8 cellular contexts compared by ENCODE assay signal in the genomic region with DNA sequence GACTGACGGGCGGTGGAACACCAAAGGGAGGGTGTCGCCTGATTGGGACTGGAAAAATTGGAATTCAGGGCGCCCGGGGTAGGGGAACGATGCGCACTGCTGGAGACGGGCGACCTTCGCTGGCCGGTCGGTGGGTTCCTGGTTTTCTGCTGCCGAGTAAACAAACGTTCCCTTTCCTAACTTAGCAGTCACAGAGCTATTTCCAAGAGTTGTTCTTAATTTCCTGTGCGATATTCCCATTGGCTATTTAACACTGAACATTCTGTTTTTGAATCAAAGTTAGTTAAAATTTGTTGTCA. TPM values are rescaled to one million over a fixed set of nuclear protein-coding genes. Genes with fewer than 3 reads are reported as not detected.
DNase-seq lines count a peak whose midpoint lies in the region; ATAC-seq and TF ChIP-seq lines count a peak whose summit lies in the region.

No MANE protein-coding gene starts in this region.

- TF ChIP-seq POLR2A in esophagus squamous epithelium (IDR thresholded peaks at IDR 0.05), result no peak

- no peaks in the 10 kb centered on the region for H3K36me3 ChIP-seq in esophagus squamous epithelium

- intact Hi-C loops in esophagus squamous epithelium (cut with DNase I) (no loop called here), posterior vena cava (cut with DNase I) (no loop called here)

- peaks cover 0 to 17% (median 3%) of the 10 kb centered on the region in 3 donors for H3K4me1 ChIP-seq in esophagus squamous epithelium

- no peaks in the 10 kb centered on the region for H3K9me3 Mint-ChIP-seq in HFFc6
- no peaks in the 10 kb centered on the region for H3K9me3 Mint-ChIP-seq in natural killer cell treated with Interleukin-12 subunit alpha and Interleukin-12 subunit beta and Interleukin-15 and Interleukin-18, amount 100 ng/mL, for 72 hours

- peaks cover 9% of the 10 kb centered on the region for H3K36me3 Mint-ChIP-seq in HFFc6 (ENCODE audit: low read depth)
- H3K36me3 Mint-ChIP-seq in natural killer cell treated with Interleukin-12 subunit alpha and Interleukin-12 subunit beta and Interleukin-15 and Interleukin-18, amount 100 ng/mL, for 72 hours, result peaks cover 10% of the 10 kb centered on the region

- 0 to 2% methylated on average over 15 of the region's 15 CpGs for WGBS in esophagus squamous epithelium, 2 donors

- peaks cover 2% of the 10 kb centered on the region; the same call in 1 of the 2 replicates for H3K27me3 Mint-ChIP-seq in HFFc6 (ENCODE audit: insufficient read depth)
- peaks cover 0 to 7% of the 10 kb centered on the region in 2 donors for H3K27me3 Mint-ChIP-seq in natural killer cell treated with Interleukin-12 subunit alpha and Interleukin-12 subunit beta and Interleukin-15 and Interleukin-18, amount 100 ng/mL, for 72 hours

- DNase-seq in NCI-H510A treated with DMSO at 0.1 percent for 48 hours (lab: John Stamatoyannopoulos, UW), result peak; percentile 58
- DNase-seq in NCI-H510A (lab: John Stamatoyannopoulos, UW), result no peak
- DNase-seq in HFFc6, result no peak
- peak; percentile 43 for DNase-seq in RKO (ENCODE audit: low spot score)
- no peak for DNase-seq in esophagus squamous epithelium (lab: John Stamatoyannopoulos, UW)
- no peak for DNase-seq in natural killer cell treated with Interleukin-12 subunit alpha and Interleukin-12 subunit beta and Interleukin-15 and Interleukin-18, amount 100 ng/mL, for 72 hours (ENCODE audit: low spot score)
- DNase-seq in posterior vena cava (ENCODE audit: low spot score), result no peak
- no peak for DNase-seq in KG1 (lab: John Stamatoyannopoulos, UW)

- H3K4me3 ChIP-seq in esophagus squamous epithelium, result peak overlapping the region; percentile 56 to 89 (median 76)

- TF ChIP-seq CTCF in HFFc6 (IDR thresholded peaks at IDR 0.05) (no peak), esophagus squamous epithelium (IDR thresholded peaks at IDR 0.05) (no peak)

- no peaks in the 10 kb centered on the region for H3K27me3 ChIP-seq in esophagus squamous epithelium

- peak overlapping the region; percentile 93 for H3K27ac Mint-ChIP-seq in HFFc6
- H3K27ac Mint-ChIP-seq in natural killer cell treated with Interleukin-12 subunit alpha and Interleukin-12 subunit beta and Interleukin-15 and Interleukin-18, amount 100 ng/mL, for 72 hours, result peak overlapping the region; percentile 94 to 96

- peak; percentile 1 for ATAC-seq in natural killer cell treated with Interleukin-12 subunit alpha and Interleukin-12 subunit beta and Interleukin-15 and Interleukin-18, amount 100 ng/mL, for 72 hours

- peaks cover 25% of the 10 kb centered on the region for H3K4me1 Mint-ChIP-seq in HFFc6 (ENCODE audit: low read depth)
- H3K4me1 Mint-ChIP-seq in natural killer cell treated with Interleukin-12 subunit alpha and Interleukin-12 subunit beta and Interleukin-15 and Interleukin-18, amount 100 ng/mL, for 72 hours (ENCODE audit: low read depth in 2 of 2), result peaks cover 19% of the 10 kb centered on the region in 2 donors

- peak overlapping the region; percentile 72 to 77 (median 74) for H3K27ac ChIP-seq in esophagus squamous epithelium

- H3K9me3 ChIP-seq in esophagus squamous epithelium, result no peaks in the 10 kb centered on the region

- peak overlapping the region; percentile 96 for H3K4me3 Mint-ChIP-seq in HFFc6
- peak overlapping the region; percentile 97 for H3K4me3 Mint-ChIP-seq in natural killer cell treated with Interleukin-12 subunit alpha and Interleukin-12 subunit beta and Interleukin-15 and Interleukin-18, amount 100 ng/mL, for 72 hours

RNA-seq across cellular contexts. Expression of a gene that starts 0.7 kb away (rescaled TPM):
- total RNA-seq in HFFc6 (2021; fragmentation: NEBNext Ultra II Directional; extraction: Animal tissue kit (Norgen Biotek cat#: 25700)), result 1 to 10 TPM; 4.4 to 9.2 (median 7.8) TPM
- 1 to 10 TPM in 3 of 4 donors, under 1 TPM in 1; 0.34 to 1.7 (median 1.5) TPM for total RNA-seq in esophagus squamous epithelium
- total RNA-seq in natural killer cell treated with Interleukin-12 subunit alpha and Interleukin-12 subunit beta and Interleukin-15 and Interleukin-18, amount 100 ng/mL, for 72 hours, result 10 to 100 TPM in 1 of 2 donors, 1 to 10 TPM in 1; 5.9 to 12.4 TPM
- 1 to 10 TPM; 2.2 to 2.4 TPM for total RNA-seq in posterior vena cava

RNA-seq across cellular contexts. Expression of a gene that starts 0.8 kb away (rescaled TPM):
- under 1 TPM in 4 of 6 experiments, not detected in 2; 0.24 to 0.41 (median 0.33) TPM for total RNA-seq in HFFc6 (2021; fragmentation: NEBNext Ultra II Directional; extraction: Animal tissue kit (Norgen Biotek cat#: 25700))
- not detected for total RNA-seq in esophagus squamous epithelium
- total RNA-seq in natural killer cell treated with Interleukin-12 subunit alpha and Interleukin-12 subunit beta and Interleukin-15 and Interleukin-18, amount 100 ng/mL, for 72 hours, result not detected
- total RNA-seq in posterior vena cava, result not detected

Comparison
In these comparisons a context has a peak if more than half of its experiments do, and no peak if none do; other contexts are left out.
1. DNase-seq: peak in NCI-H510A treated with DMSO at 0.1 percent for 48 hours (single experiment) and RKO (single experiment); none in NCI-H510A (single experiment), HFFc6 (single experiment), esophagus squamous epithelium (single experiment), natural killer cell treated with Interleukin-12 subunit alpha and Interleukin-12 subunit beta and Interleukin-15 and Interleukin-18, amount 100 ng/mL, for 72 hours (single experiment), posterior vena cava (single experiment) and KG1 (single experiment).